In genomic region chr12:52759695-52760094, GRCh38 we compare ENCODE assay signal across 27 cellular contexts. TPM values are rescaled to one million over a fixed set of nuclear protein-coding genes. Genes with fewer than 3 reads are reported as not detected.
DNase-seq lines count a peak whose midpoint lies in the region; ATAC-seq, FAIRE-seq and TF ChIP-seq lines count a peak whose summit lies in the region.
"Had no signal": no experiment of that assay in that cellular context is flagged by ENCODE, and none has a peak within 500 bp of the region (broad histone marks: within the 10 kb centered on the region; RNA-seq: fewer than 3 reads in every experiment).

No MANE protein-coding gene starts in this region.

- H3K36me3 ChIP-seq in GM23338 (ENCODE audit: insufficient read depth) (no peaks in the 10 kb centered on the region; the same call in 1 of the 2 replicates), Karpas-422 (ENCODE audit: insufficient read depth, low read length) (no peaks in the 10 kb centered on the region), K562 (ENCODE audit: control insufficient read depth, insufficient read depth, low read length) (no peaks in the 10 kb centered on the region)
- H3K36me3 ChIP-seq: BE2C; BLaER1 treated with 17β-estradiol and CSF1 and Interleukin-3, amounts not matched to agents 10 nM and 100 nM had no signal

- H3K27ac Mint-ChIP-seq in GM23338 = no peak overlapping the region
- H3K27ac Mint-ChIP-seq: CD14-positive monocyte; CD4-positive, alpha-beta T cell had no signal

- no peak for FAIRE-seq in K562 (lab: Jason Lieb, UNC)
- FAIRE-seq: A549, G401.6, GM12892, GM19239, H54 had no signal

- H4K20me1 ChIP-seq in GM23338 (replicated peaks; ENCODE audit: insufficient read depth) (no peaks in the 10 kb centered on the region), Karpas-422 (ENCODE audit: insufficient read depth, low read depth, low read length) (no peaks in the 10 kb centered on the region), K562 (replicated peaks; ENCODE audit: control insufficient read depth, insufficient read depth, low read length) (no peaks in the 10 kb centered on the region)
- H4K20me1 ChIP-seq: BLaER1 treated with 17β-estradiol and CSF1 and Interleukin-3, amounts not matched to agents 10 nM and 100 nM had no signal

- H3K4me3 Mint-ChIP-seq in GM23338 = no peak overlapping the region
- H3K4me3 Mint-ChIP-seq: CD14-positive monocyte; CD4-positive, alpha-beta T cell had no signal

- no peak overlapping the region for H3K4me3 ChIP-seq in GM23338
- H3K4me3 ChIP-seq in Karpas-422 (ENCODE audit: low read length) = no peak overlapping the region
- no peak overlapping the region for H3K4me3 ChIP-seq in K562
- H3K4me3 ChIP-seq: A549; BLaER1 treated with 17β-estradiol and CSF1 and Interleukin-3, amounts not matched to agents 10 nM and 100 nM; GM23248 had no signal

- TF ChIP-seq POLR2A in K562 (conservative IDR thresholded peaks at IDR 0.05) (no peak), erythroblast (IDR thresholded peaks at IDR 0.05; ENCODE audit: low read length) (no peak), GM18505 (IDR thresholded peaks at IDR 0.05; ENCODE audit: borderline replicate concordance, extremely low read depth, insufficient read depth, insufficient read length) (no peak)

- no peak overlapping the region for H3K9ac ChIP-seq in Karpas-422 (ENCODE audit: low read length)
- H3K9ac ChIP-seq in K562 (ENCODE audit: insufficient read depth in 1 of 2, low read depth in 2 of 2, low read length in 2 of 2) = no peak overlapping the region
- H3K9ac ChIP-seq: BLaER1 treated with 17β-estradiol and CSF1 and Interleukin-3, amounts not matched to agents 10 nM and 100 nM; GM23248 had no signal

- H3K27ac ChIP-seq in GM23338 (ENCODE audit: low read depth) (no peak overlapping the region), Karpas-422 (ENCODE audit: low read length) (no peak overlapping the region), K562 (ENCODE audit: extremely low read depth, low read depth, low read length) (no peak overlapping the region)
- H3K27ac ChIP-seq: A549; BLaER1 treated with 17β-estradiol and CSF1 and Interleukin-3, amounts not matched to agents 10 nM and 100 nM; GM23248 had no signal

- H3K36me3 Mint-ChIP-seq in GM23338 (ENCODE audit: low read depth) = peaks cover 5% of the 10 kb centered on the region
- H3K36me3 Mint-ChIP-seq: CD14-positive monocyte had no signal

- POLR2A ChIA-PET in K562 (lab: Yijun Ruan, JAX) = interaction anchor here (0.7 kb wide), 1 partner anchor 14 kb away, joined by 3 read pairs; no protein-coding TSS in a partner anchor

- H3K9me3 ChIP-seq in Karpas-422 (ENCODE audit: low read length) (peaks cover 8% of the 10 kb centered on the region; the same call in 1 of the 2 replicates), K562 (replicated peaks; ENCODE audit: control insufficient read depth, insufficient read depth, low read depth, low read length) (peaks cover 3% of the 10 kb centered on the region)
- H3K9me3 ChIP-seq: A549, BE2C had no signal

- no peak for TF ChIP-seq EP300 in K562 (IDR thresholded peaks at IDR 0.05; ENCODE audit: low read length)

- H3K4me1 ChIP-seq in GM23338 (ENCODE audit: insufficient read depth) (no peaks in the 10 kb centered on the region), Karpas-422 (ENCODE audit: low read length) (no peaks in the 10 kb centered on the region), K562 (replicated peaks in 1 of 2; ENCODE audit: control insufficient read depth in 2 of 2, insufficient read depth in 2 of 2, low read length in 2 of 2) (no peaks in the 10 kb centered on the region)
- H3K4me1 ChIP-seq: A549; BE2C; BLaER1 treated with 17β-estradiol and CSF1 and Interleukin-3, amounts not matched to agents 10 nM and 100 nM had no signal

- DNase-seq in GM23338 (ENCODE audit: low spot score) (peak; percentile 16), Karpas-422 (peak; percentile 56), K562 (ENCODE audit: extremely low read depth in 1 of 4, low spot score in 3 of 4) (peak in 1 of 4 experiments; percentile 8), erythroblast (lab: John Stamatoyannopoulos, UW) (peak; percentile 13 to 34), middle frontal gyrus (ENCODE audit: extremely low spot score, low spot score) (no peak), NCI-H510A treated with DMSO at 0.1 percent for 48 hours (lab: John Stamatoyannopoulos, UW) (no peak), HuH-7.5 (ENCODE audit: low spot score) (no peak)
- DNase-seq: 8988T; ACHN; AML-193; BE2C; Calu3; CD4-positive, alpha-beta T cell; COR-L47; DMS153; DMS79; GM23248; HCEC 1CT had no signal

- no peaks in the 10 kb centered on the region for H3K4me1 Mint-ChIP-seq in GM23338
- H3K4me1 Mint-ChIP-seq: CD14-positive monocyte had no signal

- H3K9me2 ChIP-seq in GM23338 (ENCODE audit: insufficient read depth) (0 out of 2 replicates have a peak, but pooled peaks cover 5% of the 10 kb centered on the region), Karpas-422 (replicated peaks; ENCODE audit: insufficient read depth, low read length) (no peaks in the 10 kb centered on the region)

- 0% methylated on average over 2 of the region's 2 CpGs for WGBS in K562 (ENCODE audit: insufficient coverage, low coverage, missing lambda C conversion rate)

- no peaks in the 10 kb centered on the region for H3K9me1 ChIP-seq in K562 (ENCODE audit: control insufficient read depth, insufficient read depth, low read length)

- peak in 1 of 2 experiments; percentile 51; a peak in 2 of 4 replicates for TF ChIP-seq CTCF in GM23338 (conservative IDR thresholded peaks at IDR 0.05; ENCODE audit: low read depth in 2 of 2)
- TF ChIP-seq CTCF in K562 (IDR thresholded peaks at IDR 0.05 in 2 of 3, conservative IDR thresholded peaks at IDR 0.05 in 1 of 3; ENCODE audit: insufficient read depth in 2 of 3, low read depth in 1 of 3, low read length in 3 of 3) = peak in 2 of 3 experiments; percentile 15 to 26; a peak in 3 of 6 replicates

- intact Hi-C loops in K562 (cut with micrococcal nuclease) = no loop called here

- in situ Hi-C loops in K562 (cut with MboI) = no loop called here

- BruUV-seq in K562 (replicated peaks; lab: Mats Ljungman, UMichigan) = no TSS peak

- no peaks in the 10 kb centered on the region for H3K27me3 ChIP-seq in GM23338 (ENCODE audit: insufficient read depth)
- H3K27me3 ChIP-seq in Karpas-422 (ENCODE audit: low read length) = 0 out of 2 replicates have a peak, but pooled peaks cover 6% of the 10 kb centered on the region
- no peaks in the 10 kb centered on the region; a peak in 1 of 5 replicates for H3K27me3 ChIP-seq in K562 (ENCODE audit: control insufficient read depth in 2 of 2, insufficient read depth in 2 of 2, low read length in 2 of 2)
- H3K27me3 ChIP-seq: BE2C; BLaER1 treated with 17β-estradiol and CSF1 and Interleukin-3, amounts not matched to agents 10 nM and 100 nM had no signal

- CTCF ChIA-PET in K562 (lab: Yijun Ruan, JAX; ENCODE audit: low intra/inter-chr PET ratio) = no interaction called here

- H3K79me2 ChIP-seq in GM23338 (replicated peaks; ENCODE audit: insufficient read depth) (no peaks in the 10 kb centered on the region), Karpas-422 (ENCODE audit: low read length) (no peaks in the 10 kb centered on the region), K562 (ENCODE audit: control insufficient read depth, insufficient read depth, low read length) (no peaks in the 10 kb centered on the region)

- no peak overlapping the region for H3K4me2 ChIP-seq in GM23338
- no peak overlapping the region for H3K4me2 ChIP-seq in Karpas-422 (ENCODE audit: low read depth, low read length, poor library complexity, severe bottlenecking)
- no peak overlapping the region for H3K4me2 ChIP-seq in K562 (ENCODE audit: insufficient read depth, low read length)
- H3K4me2 ChIP-seq: A549; BLaER1 treated with 17β-estradiol and CSF1 and Interleukin-3, amounts not matched to agents 10 nM and 100 nM had no signal

- H3K9me3 Mint-ChIP-seq in GM23338 = peaks cover 31% of the 10 kb centered on the region
- H3K9me3 Mint-ChIP-seq: CD4-positive, alpha-beta T cell had no signal

- H2AFZ ChIP-seq in GM23338 = no peak overlapping the region
- no peak overlapping the region for H2AFZ ChIP-seq in Karpas-422 (ENCODE audit: low read length)
- no peak overlapping the region for H2AFZ ChIP-seq in K562 (ENCODE audit: low read depth, low read length)
- H2AFZ ChIP-seq: GM23248 had no signal

- no peak for ATAC-seq in GM23338
- ATAC-seq in K562 = no peak
- ATAC-seq in GM18505 (IDR thresholded peaks at IDR 0.05; ENCODE audit: unreplicated experiment) = no peak
- ATAC-seq: A549 had no signal

- peak in 1 of 2 experiments; percentile 16; a peak in 1 of 4 replicates for TF ChIP-seq RAD21 in K562 (CRISPR knock-in tag; conservative IDR thresholded peaks at IDR 0.05 in 1 of 2, IDR thresholded peaks at IDR 0.05 in 1 of 2)

- H3K27me3 Mint-ChIP-seq in GM23338 (ENCODE audit: insufficient read depth, low read depth, poor library complexity) = peaks cover 9% of the 10 kb centered on the region
- H3K27me3 Mint-ChIP-seq: CD4-positive, alpha-beta T cell had no signal

- H3F3A ChIP-seq in GM23338 (replicated peaks; ENCODE audit: low read depth) = no peaks in the 10 kb centered on the region

RNA-seq across cellular contexts. Expression of gene KRT76, which starts 17.4 kb away (rescaled TPM):
- not detected in 2 replicates for total RNA-seq in GM23338 (2014; rRNA removed; shearing (Covaris generic))
- not detected in 2 replicates for polyA plus RNA-seq in GM23338 (2016; fragmentation: Nextera tagmentation; extraction: Ambion mirVana)
- total RNA-seq in Karpas-422 (2014; rRNA removed; shearing (Covaris generic); ENCODE audit: low replicate concordance) = not detected in 2 replicates
- not detected in 2 replicates for total RNA-seq in K562 (2011; cell fraction: chromatin; rRNA removed; ENCODE audit: low replicate concordance)
- not detected in 2 replicates for total RNA-seq in K562 (2011; cell fraction: nucleolus; rRNA removed)
- not detected in 2 replicates for total RNA-seq in K562 (2011; cell fraction: nucleoplasm; rRNA removed)
- total RNA-seq in K562 (2014; rRNA removed) = not detected in 2 replicates
- total RNA-seq in K562 (2014; rRNA removed; fragmentation: Illumina TruSeq; extraction: Trizol) = not detected in 2 replicates
- total RNA-seq in K562 (2015; rRNA removed; fragmentation: Illumina TruSeq; extraction: Trizol) = not detected in 2 replicates
- total RNA-seq in K562 (2021) = not detected in 2 replicates
- polyA plus RNA-seq in K562 (2011; rRNA removed) = not detected in 2 replicates
- not detected in 2 replicates for polyA plus RNA-seq in K562 (2011; cell fraction: cytosol; rRNA removed)
- not detected in 2 replicates for polyA plus RNA-seq in K562 (2011; cell fraction: nucleus; rRNA removed)
- not detected in 2 replicates for polyA plus RNA-seq in K562 (2012)
- polyA plus RNA-seq in K562 (2014; fragmentation: Illumina TruSeq; extraction: Trizol) = not detected in 2 replicates
- not detected for polyA plus RNA-seq in K562 (2014; fragmentation: Nextera tagmentation; extraction: Ambion mirVana)
- polyA plus RNA-seq in K562 (2014; rRNA removed) = not detected in 2 replicates
- not detected in 2 replicates for polyA minus RNA-seq in K562 (2011; rRNA and poly(A)+ RNA removed)
- not detected in 2 replicates for polyA minus RNA-seq in K562 (2011; cell fraction: cytosol; rRNA and poly(A)+ RNA removed)
- polyA minus RNA-seq in K562 (2011; cell fraction: nucleus; rRNA and poly(A)+ RNA removed) = not detected in 2 replicates
- total RNA-seq: Calu3; CD4-positive, alpha-beta T cell; Daoy; GM23248 had no signal
- polyA plus RNA-seq: A549, CD14-positive monocyte, GM23248 had no signal

RNA-seq across cellular contexts. Expression of gene KRT3, which starts 36.2 kb away (rescaled TPM):
- not detected in 2 replicates for total RNA-seq in GM23338 (2014; rRNA removed; shearing (Covaris generic))
- polyA plus RNA-seq in GM23338 (2016; fragmentation: Nextera tagmentation; extraction: Ambion mirVana) (not detected in 2 replicates), K562 (2011; rRNA removed) (not detected in 2 replicates), K562 (2014; fragmentation: Illumina TruSeq; extraction: Trizol) (not detected in 2 replicates), K562 (2014; fragmentation: Nextera tagmentation; extraction: Ambion mirVana) (not detected), K562 (2014; rRNA removed) (not detected in 2 replicates)
- not detected in 2 replicates for total RNA-seq in Karpas-422 (2014; rRNA removed; shearing (Covaris generic); ENCODE audit: low replicate concordance)
- not detected in 2 replicates for total RNA-seq in K562 (2011; cell fraction: chromatin; rRNA removed; ENCODE audit: low replicate concordance)
- total RNA-seq in K562 (2011; cell fraction: nucleolus; rRNA removed) = not detected in 2 replicates
- total RNA-seq in K562 (2011; cell fraction: nucleoplasm; rRNA removed) = not detected in 2 replicates
- total RNA-seq in K562 (2014; rRNA removed) (not detected in 2 replicates), K562 (2014; rRNA removed; fragmentation: Illumina TruSeq; extraction: Trizol) (not detected in 2 replicates), K562 (2015; rRNA removed; fragmentation: Illumina TruSeq; extraction: Trizol) (not detected in 2 replicates), K562 (2021) (not detected in 2 replicates)
- not detected in 2 replicates for polyA plus RNA-seq in K562 (2011; cell fraction: cytosol; rRNA removed)
- polyA plus RNA-seq in K562 (2011; cell fraction: nucleus; rRNA removed) = not detected in 2 replicates
- polyA plus RNA-seq in K562 (2012) = not detected in 2 replicates
- polyA minus RNA-seq in K562 (2011; rRNA and poly(A)+ RNA removed) = not detected in 2 replicates
- polyA minus RNA-seq in K562 (2011; cell fraction: cytosol; rRNA and poly(A)+ RNA removed) = not detected in 2 replicates
- not detected in 2 replicates for polyA minus RNA-seq in K562 (2011; cell fraction: nucleus; rRNA and poly(A)+ RNA removed)
- total RNA-seq: Calu3; CD4-positive, alpha-beta T cell; Daoy; GM23248 had no signal
- polyA plus RNA-seq: CD14-positive monocyte, GM23248 had no signal

RNA-seq across cellular contexts. Expression of gene KRT4, which starts 54.2 kb away (rescaled TPM):
- not detected in 2 replicates for total RNA-seq in GM23338 (2014; rRNA removed; shearing (Covaris generic))
- not detected in 2 replicates for polyA plus RNA-seq in GM23338 (2016; fragmentation: Nextera tagmentation; extraction: Ambion mirVana)
- total RNA-seq in Karpas-422 (2014; rRNA removed; shearing (Covaris generic); ENCODE audit: low replicate concordance) = not detected in 2 replicates
- total RNA-seq in K562 (2011; cell fraction: chromatin; rRNA removed; ENCODE audit: low replicate concordance) = not detected in 2 replicates
- not detected in 2 replicates for total RNA-seq in K562 (2011; cell fraction: nucleolus; rRNA removed)
- total RNA-seq in K562 (2011; cell fraction: nucleoplasm; rRNA removed) = not detected in 2 replicates
- not detected in 2 replicates for total RNA-seq in K562 (2014; rRNA removed)
- total RNA-seq in K562 (2014; rRNA removed; fragmentation: Illumina TruSeq; extraction: Trizol) = not detected in 2 replicates
- not detected in 2 replicates for total RNA-seq in K562 (2015; rRNA removed; fragmentation: Illumina TruSeq; extraction: Trizol)
- total RNA-seq in K562 (2021) = not detected in 2 replicates
- polyA plus RNA-seq in K562 (2011; rRNA removed) = not detected in 2 replicates
- polyA plus RNA-seq in K562 (2011; cell fraction: cytosol; rRNA removed) = not detected in 2 replicates
- 0.06 TPM in 1 of 2 replicates, not detected in the other for polyA plus RNA-seq in K562 (2011; cell fraction: nucleus; rRNA removed)
- polyA plus RNA-seq in K562 (2012) = not detected in 2 replicates
- polyA plus RNA-seq in K562 (2014; fragmentation: Illumina TruSeq; extraction: Trizol) = not detected in 2 replicates
- polyA plus RNA-seq in K562 (2014; fragmentation: Nextera tagmentation; extraction: Ambion mirVana) = not detected
- not detected in 2 replicates for polyA plus RNA-seq in K562 (2014; rRNA removed)
- not detected in 2 replicates for polyA minus RNA-seq in K562 (2011; rRNA and poly(A)+ RNA removed)
- polyA minus RNA-seq in K562 (2011; cell fraction: cytosol; rRNA and poly(A)+ RNA removed) = not detected in 2 replicates
- polyA minus RNA-seq in K562 (2011; cell fraction: nucleus; rRNA and poly(A)+ RNA removed) = not detected in 2 replicates
- total RNA-seq: Calu3; CD4-positive, alpha-beta T cell; Daoy had no signal
- polyA plus RNA-seq: CD14-positive monocyte, GM23248 had no signal

RNA-seq across cellular contexts. Expression of gene KRT77, which starts 56.4 kb away (rescaled TPM):
- not detected in 2 replicates for total RNA-seq in GM23338 (2014; rRNA removed; shearing (Covaris generic))
- polyA plus RNA-seq in GM23338 (2016; fragmentation: Nextera tagmentation; extraction: Ambion mirVana) (not detected in 2 replicates), K562 (2011; rRNA removed) (not detected in 2 replicates), K562 (2014; fragmentation: Illumina TruSeq; extraction: Trizol) (not detected in 2 replicates), K562 (2014; fragmentation: Nextera tagmentation; extraction: Ambion mirVana) (not detected), K562 (2014; rRNA removed) (not detected in 2 replicates)
- not detected in 2 replicates for total RNA-seq in Karpas-422 (2014; rRNA removed; shearing (Covaris generic); ENCODE audit: low replicate concordance)
- not detected in 2 replicates for total RNA-seq in K562 (2011; cell fraction: chromatin; rRNA removed; ENCODE audit: low replicate concordance)
- not detected in 2 replicates for total RNA-seq in K562 (2011; cell fraction: nucleolus; rRNA removed)
- total RNA-seq in K562 (2011; cell fraction: nucleoplasm; rRNA removed) = not detected in 2 replicates
- total RNA-seq in K562 (2014; rRNA removed) (not detected in 2 replicates), K562 (2014; rRNA removed; fragmentation: Illumina TruSeq; extraction: Trizol) (not detected in 2 replicates), K562 (2015; rRNA removed; fragmentation: Illumina TruSeq; extraction: Trizol) (not detected in 2 replicates), K562 (2021) (not detected in 2 replicates)
- polyA plus RNA-seq in K562 (2011; cell fraction: cytosol; rRNA removed) = not detected in 2 replicates
- polyA plus RNA-seq in K562 (2011; cell fraction: nucleus; rRNA removed) = not detected in 2 replicates
- polyA plus RNA-seq in K562 (2012) = 0.03 and 0.07 TPM in 2 replicates
- polyA minus RNA-seq in K562 (2011; rRNA and poly(A)+ RNA removed) = not detected in 2 replicates
- not detected in 2 replicates for polyA minus RNA-seq in K562 (2011; cell fraction: cytosol; rRNA and poly(A)+ RNA removed)
- polyA minus RNA-seq in K562 (2011; cell fraction: nucleus; rRNA and poly(A)+ RNA removed) = not detected in 2 replicates
- total RNA-seq: Calu3, Daoy, GM23248 had no signal
- polyA plus RNA-seq: CD14-positive monocyte, GM23248 had no signal

Comparison
In these comparisons a context has a peak if more than half of its experiments do, and no peak if none do; other contexts are left out.
1. DNase-seq: peak in GM23338 (single experiment), Karpas-422 (single experiment) and erythroblast (2 of 2); none in middle frontal gyrus (single experiment), NCI-H510A treated with DMSO at 0.1 percent for 48 hours (single experiment) and HuH-7.5 (single experiment).